1 cellular context compared by ENCODE assay signal in genomic region chr3:30319713-30320112, GRCh38.
A peak's percentile ranks its signal among the peaks of the same experiment; 100 is the strongest.
TF ChIP-seq lines count a peak whose summit lies in the region.

No MANE protein-coding gene starts in this region.

TF ChIP-seq in HepG2, 621 proteins besides CTCF, POLR2A, EP300 and RAD21 (continued from another document):
- TF ChIP-seq, protein P1, sequence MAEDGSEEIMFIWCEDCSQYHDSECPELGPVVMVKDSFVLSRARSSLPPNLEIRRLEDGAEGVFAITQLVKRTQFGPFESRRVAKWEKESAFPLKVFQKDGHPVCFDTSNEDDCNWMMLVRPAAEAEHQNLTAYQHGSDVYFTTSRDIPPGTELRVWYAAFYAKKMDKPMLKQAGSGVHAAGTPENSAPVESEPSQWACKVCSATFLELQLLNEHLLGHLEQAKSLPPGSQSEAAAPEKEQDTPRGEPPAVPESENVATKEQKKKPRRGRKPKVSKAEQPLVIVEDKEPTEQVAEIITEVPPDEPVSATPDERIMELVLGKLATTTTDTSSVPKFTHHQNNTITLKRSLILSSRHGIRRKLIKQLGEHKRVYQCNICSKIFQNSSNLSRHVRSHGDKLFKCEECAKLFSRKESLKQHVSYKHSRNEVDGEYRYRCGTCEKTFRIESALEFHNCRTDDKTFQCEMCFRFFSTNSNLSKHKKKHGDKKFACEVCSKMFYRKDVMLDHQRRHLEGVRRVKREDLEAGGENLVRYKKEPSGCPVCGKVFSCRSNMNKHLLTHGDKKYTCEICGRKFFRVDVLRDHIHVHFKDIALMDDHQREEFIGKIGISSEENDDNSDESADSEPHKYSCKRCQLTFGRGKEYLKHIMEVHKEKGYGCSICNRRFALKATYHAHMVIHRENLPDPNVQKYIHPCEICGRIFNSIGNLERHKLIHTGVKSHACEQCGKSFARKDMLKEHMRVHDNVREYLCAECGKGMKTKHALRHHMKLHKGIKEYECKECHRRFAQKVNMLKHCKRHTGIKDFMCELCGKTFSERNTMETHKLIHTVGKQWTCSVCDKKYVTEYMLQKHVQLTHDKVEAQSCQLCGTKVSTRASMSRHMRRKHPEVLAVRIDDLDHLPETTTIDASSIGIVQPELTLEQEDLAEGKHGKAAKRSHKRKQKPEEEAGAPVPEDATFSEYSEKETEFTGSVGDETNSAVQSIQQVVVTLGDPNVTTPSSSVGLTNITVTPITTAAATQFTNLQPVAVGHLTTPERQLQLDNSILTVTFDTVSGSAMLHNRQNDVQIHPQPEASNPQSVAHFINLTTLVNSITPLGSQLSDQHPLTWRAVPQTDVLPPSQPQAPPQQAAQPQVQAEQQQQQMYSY (CRISPR knock-in tag; IDR thresholded peaks at IDR 0.05): no peak
- TF ChIP-seq CBFB (CRISPR knock-in tag; IDR thresholded peaks at IDR 0.05) (0 out of 2 replicates have a peak, but pooled peaks have one; percentile 32), MTF2 (CRISPR knock-in tag; IDR thresholded peaks at IDR 0.05; ENCODE audit: borderline replicate concordance) (no peak), STAT5B (CRISPR knock-in tag; IDR thresholded peaks at IDR 0.05) (no peak), NFKB2 (CRISPR knock-in tag; IDR thresholded peaks at IDR 0.05; ENCODE audit: borderline replicate concordance) (no peak), EED (CRISPR knock-in tag; IDR thresholded peaks at IDR 0.05) (no peak), RFXAP (CRISPR knock-in tag; IDR thresholded peaks at IDR 0.05; ENCODE audit: borderline replicate concordance) (no peak), RARA (CRISPR knock-in tag; IDR thresholded peaks at IDR 0.05) (peak; percentile 36; the same call in 1 of the 2 replicates), ZNF816 (CRISPR knock-in tag; IDR thresholded peaks at IDR 0.05; ENCODE audit: borderline replicate concordance) (no peak), ARID2 (CRISPR knock-in tag; IDR thresholded peaks at IDR 0.05; ENCODE audit: borderline replicate concordance) (no peak), ZMYM4 (CRISPR knock-in tag; IDR thresholded peaks at IDR 0.05) (peak; percentile 94), FOXO4 (CRISPR knock-in tag; conservative IDR thresholded peaks at IDR 0.05) (no peak), ZSCAN31 (CRISPR knock-in tag; IDR thresholded peaks at IDR 0.05; ENCODE audit: low read depth) (no peak), NCOA1 (CRISPR knock-in tag; IDR thresholded peaks at IDR 0.05) (no peak), ZNF572 (CRISPR knock-in tag; IDR thresholded peaks at IDR 0.05) (no peak), RBM22 (optimal IDR thresholded peaks at IDR 0.05; ENCODE audit: low read length) (no peak), ZBTB3 (CRISPR knock-in tag; IDR thresholded peaks at IDR 0.05; ENCODE audit: borderline replicate concordance, low read depth) (no peak), ZNF121 (CRISPR knock-in tag; IDR thresholded peaks at IDR 0.05) (no peak), YEATS2 (CRISPR knock-in tag; IDR thresholded peaks at IDR 0.05; ENCODE audit: borderline replicate concordance) (peak; percentile 39; the same call in 1 of the 2 replicates), ZNF280D (CRISPR knock-in tag; IDR thresholded peaks at IDR 0.05) (no peak), ZNF713 (CRISPR knock-in tag; IDR thresholded peaks at IDR 0.05) (no peak), REST (IDR thresholded peaks at IDR 0.05; ENCODE audit: borderline replicate concordance in 1 of 2, low read depth in 1 of 2, low read length in 2 of 2) (no peak), BRCA1 (CRISPR knock-in tag; IDR thresholded peaks at IDR 0.05) (no peak)
- TF ChIP-seq, protein P2, sequence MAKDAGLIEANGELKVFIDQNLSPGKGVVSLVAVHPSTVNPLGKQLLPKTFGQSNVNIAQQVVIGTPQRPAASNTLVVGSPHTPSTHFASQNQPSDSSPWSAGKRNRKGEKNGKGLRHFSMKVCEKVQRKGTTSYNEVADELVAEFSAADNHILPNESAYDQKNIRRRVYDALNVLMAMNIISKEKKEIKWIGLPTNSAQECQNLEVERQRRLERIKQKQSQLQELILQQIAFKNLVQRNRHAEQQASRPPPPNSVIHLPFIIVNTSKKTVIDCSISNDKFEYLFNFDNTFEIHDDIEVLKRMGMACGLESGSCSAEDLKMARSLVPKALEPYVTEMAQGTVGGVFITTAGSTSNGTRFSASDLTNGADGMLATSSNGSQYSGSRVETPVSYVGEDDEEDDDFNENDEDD (CRISPR knock-in tag; IDR thresholded peaks at IDR 0.05; ENCODE audit: borderline replicate concordance): 0 out of 2 replicates have a peak, but pooled peaks have one; percentile 15
- TF ChIP-seq, protein P3, sequence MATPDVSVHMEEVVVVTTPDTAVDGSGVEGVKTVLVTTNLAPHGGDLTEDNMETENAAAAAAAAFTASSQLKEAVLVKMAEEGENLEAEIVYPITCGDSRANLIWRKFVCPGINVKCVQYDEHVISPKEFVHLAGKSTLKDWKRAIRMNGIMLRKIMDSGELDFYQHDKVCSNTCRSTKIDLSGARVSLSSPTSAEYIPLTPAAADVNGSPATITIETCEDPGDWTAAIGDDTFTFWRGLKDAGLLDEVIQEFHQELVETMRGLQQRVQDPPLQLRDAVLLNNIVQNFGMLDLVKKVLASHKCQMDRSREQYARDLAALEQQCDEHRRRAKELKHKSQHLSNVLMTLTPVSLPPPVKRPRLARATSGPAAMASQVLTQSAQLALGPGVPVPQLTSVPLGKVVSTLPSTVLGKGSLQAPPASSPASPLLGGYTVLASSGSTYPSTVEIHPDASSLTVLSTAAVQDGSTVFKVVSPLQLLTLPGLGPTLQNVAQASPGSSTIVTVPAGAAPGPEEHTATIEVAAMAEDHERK (CRISPR knock-in tag; IDR thresholded peaks at IDR 0.05; ENCODE audit: low read depth): no peak
